ENCODE assay signal across 8 cellular contexts in genomic region chr1:19484793-19485361, GRCh38. TPM values are rescaled to one million over a fixed set of nuclear protein-coding genes. Genes with fewer than 3 reads are reported as not detected.
DNase-seq lines count a peak whose midpoint lies in the region; ATAC-seq, FAIRE-seq and TF ChIP-seq lines count a peak whose summit lies in the region.

No MANE protein-coding gene starts in this region.

- no peaks in the 10 kb centered on the region for H3K9me3 Mint-ChIP-seq in activated naive CD4-positive, alpha-beta T cell treated with anti-CD3 and anti-CD28 coated beads, Interleukin-2, amount 50 U/mL, for 72 hours

- WGBS in right cardiac atrium, result under 1% methylated on average over 28 of the region's 29 CpGs
- 1 to 2% methylated on average over 29 of the region's 29 CpGs for WGBS in sigmoid colon, 2 donors

- H3K4me3 ChIP-seq in HL-60 (replicated peaks; ENCODE audit: insufficient read depth, low read length) (peak overlapping the region; percentile 99), right cardiac atrium (ENCODE audit: low read length) (peak overlapping the region; percentile 93), sigmoid colon (peak overlapping the region; percentile 83 to 100 (median 94))

- H3K27ac ChIP-seq in HL-60 (replicated peaks) (peak overlapping the region; percentile 82), right cardiac atrium (ENCODE audit: low read length) (peak overlapping the region; percentile 82), sigmoid colon (peak overlapping the region; percentile 99 to 100 (median 100))

- peak; percentile 56 for DNase-seq in CMK (ENCODE audit: low read depth)
- DNase-seq in HL-60 (ENCODE audit: low read depth in 1 of 2, low spot score in 1 of 2), result no peak
- DNase-seq in activated naive CD4-positive, alpha-beta T cell treated with anti-CD3 and anti-CD28 coated beads, Interleukin-2, amount 50 U/mL, for 72 hours (ENCODE audit: low spot score in 2 of 2), result no peak
- no peak for DNase-seq in right cardiac atrium
- DNase-seq in sigmoid colon, result peak; percentile 76
- no peak for DNase-seq in GM19239 (ENCODE audit: insufficient read length, low spot score)

- H3K36me3 ChIP-seq in sigmoid colon, result no peaks in the 10 kb centered on the region

- H3K4me1 ChIP-seq in right cardiac atrium (ENCODE audit: control insufficient read depth, insufficient read depth, low read length) (peaks cover 24% of the 10 kb centered on the region), sigmoid colon (peaks cover 0 to 71% (median 64%) of the 10 kb centered on the region in 4 donors)

- no peak for TF ChIP-seq EP300 in sigmoid colon (IDR thresholded peaks at IDR 0.05)

- no peaks in the 10 kb centered on the region for H3K27me3 ChIP-seq in HL-60 (ENCODE audit: insufficient read depth, poor library complexity, severe bottlenecking)
- H3K27me3 ChIP-seq in right cardiac atrium (ENCODE audit: control insufficient read depth, insufficient read depth), result no peaks in the 10 kb centered on the region
- no peaks in the 10 kb centered on the region for H3K27me3 ChIP-seq in sigmoid colon

- no peaks in the 10 kb centered on the region for H3K9me3 ChIP-seq in right cardiac atrium (ENCODE audit: control insufficient read depth, low read length)
- H3K9me3 ChIP-seq in sigmoid colon, result no peaks in the 10 kb centered on the region

- H3K27ac Mint-ChIP-seq in activated naive CD4-positive, alpha-beta T cell treated with anti-CD3 and anti-CD28 coated beads, Interleukin-2, amount 50 U/mL, for 72 hours, result peak overlapping the region; percentile 90 to 98

- TF ChIP-seq CTCF in HL-60 (IDR thresholded peaks at IDR 0.05; ENCODE audit: insufficient read depth, low read length) (no peak), sigmoid colon (IDR thresholded peaks at IDR 0.05) (no peak)

- H3K36me3 Mint-ChIP-seq in activated naive CD4-positive, alpha-beta T cell treated with anti-CD3 and anti-CD28 coated beads, Interleukin-2, amount 50 U/mL, for 72 hours, result peaks cover 14 to 28% of the 10 kb centered on the region in 2 donors

- peak; percentile 11 for ATAC-seq in GM19463 (IDR thresholded peaks at IDR 0.05; ENCODE audit: unreplicated experiment)
- peak; percentile 3 to 4 for ATAC-seq in activated naive CD4-positive, alpha-beta T cell treated with anti-CD3 and anti-CD28 coated beads, Interleukin-2, amount 50 U/mL, for 72 hours
- ATAC-seq in right cardiac atrium, result peak; percentile 36 to 47
- ATAC-seq in GM18517 (IDR thresholded peaks at IDR 0.05; ENCODE audit: unreplicated experiment), result no peak

- no peak for TF ChIP-seq POLR2A in sigmoid colon (IDR thresholded peaks at IDR 0.05)

- no peak for FAIRE-seq in GM19239 (lab: Jason Lieb, UNC)

- intact Hi-C loops in right cardiac atrium (cut with DNase I) (loop anchor here (5.0 to 10.0 kb wide), 7 partner anchors 50 to 162 kb away; partner anchors contain the start of gene NBL1 (in 1 of the 4)), sigmoid colon (cut with DNase I) (loop anchor here (2.0 to 5.0 kb wide), 3 partner anchors 48 to 160 kb away; partner anchors contain the start of gene NBL1)

RNA-seq across cellular contexts. Expression of gene CAPZB, which starts 0.5 kb away (rescaled TPM):
- total RNA-seq in activated naive CD4-positive, alpha-beta T cell treated with anti-CD3 and anti-CD28 coated beads, Interleukin-2, amount 50 U/mL, for 72 hours, result 100 to 1,000 TPM; 404 to 419 TPM
- total RNA-seq in right cardiac atrium, result 100 to 1,000 TPM; 226 to 255 (median 232) TPM
- 228 TPM for polyA plus RNA-seq in right cardiac atrium
- 100 to 1,000 TPM; 128 to 214 (median 145) TPM for total RNA-seq in sigmoid colon
- 100 to 1,000 TPM; 372 to 454 (median 393) TPM for polyA plus RNA-seq in sigmoid colon

Comparison
In these comparisons a context has a peak if more than half of its experiments do, and no peak if none do; other contexts are left out.
1. DNase-seq: peak in CMK (single experiment) and sigmoid colon (single experiment); none in HL-60 (0 of 2), activated naive CD4-positive, alpha-beta T cell treated with anti-CD3 and anti-CD28 coated beads, Interleukin-2, amount 50 U/mL, for 72 hours (0 of 2), right cardiac atrium (0 of 3) and GM19239 (single experiment).
2. Peak in every context shown above with its lines, with median percentiles within 50 percentile points of each other: H3K27ac ChIP-seq and H3K4me3 ChIP-seq.